ENCODE assay signal across 1 cellular context in the genomic region with DNA sequence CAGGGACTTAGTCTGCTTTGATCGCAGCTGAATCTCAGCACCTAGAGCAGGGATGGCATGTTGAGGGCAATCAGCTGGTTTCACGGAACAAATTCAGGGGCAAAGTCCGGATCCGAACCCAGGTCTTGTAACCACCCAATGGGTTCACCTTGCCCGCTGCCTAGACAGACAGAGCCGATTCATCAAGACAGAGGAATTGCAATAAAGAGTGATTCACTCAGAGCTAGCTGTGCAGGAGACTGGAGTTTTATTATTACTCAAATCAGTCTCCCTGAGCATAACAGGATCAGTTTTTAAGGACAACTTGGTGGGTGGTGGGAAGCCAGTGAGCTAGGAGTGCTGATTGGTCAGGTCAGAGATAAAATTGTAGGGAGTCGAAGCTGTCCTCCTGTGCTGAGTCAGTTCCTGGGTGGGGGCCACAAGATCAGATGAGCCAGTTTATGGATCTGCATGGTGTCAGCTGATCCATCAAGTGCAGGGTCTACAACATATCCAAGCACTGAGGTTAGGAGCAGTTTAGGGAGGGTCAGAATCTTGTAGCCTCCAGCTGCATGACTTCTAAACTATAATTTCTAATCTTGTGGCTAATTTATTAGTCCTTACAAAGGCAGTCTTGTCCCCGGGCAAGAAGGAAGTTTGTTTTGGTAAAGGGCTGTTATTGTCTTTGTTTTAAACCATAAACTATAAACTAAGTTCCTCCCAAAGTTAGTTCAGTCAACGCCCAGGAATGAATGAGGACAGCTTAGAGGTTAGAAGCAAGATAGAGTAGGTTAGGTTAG.
TF ChIP-seq lines count a peak whose summit lies in the region.

No MANE protein-coding gene starts in this region.

TF ChIP-seq in K562, 482 proteins besides CTCF, POLR2A, EP300 and RAD21 (continued from another document and continues in another):
- TF ChIP-seq, protein P1, sequence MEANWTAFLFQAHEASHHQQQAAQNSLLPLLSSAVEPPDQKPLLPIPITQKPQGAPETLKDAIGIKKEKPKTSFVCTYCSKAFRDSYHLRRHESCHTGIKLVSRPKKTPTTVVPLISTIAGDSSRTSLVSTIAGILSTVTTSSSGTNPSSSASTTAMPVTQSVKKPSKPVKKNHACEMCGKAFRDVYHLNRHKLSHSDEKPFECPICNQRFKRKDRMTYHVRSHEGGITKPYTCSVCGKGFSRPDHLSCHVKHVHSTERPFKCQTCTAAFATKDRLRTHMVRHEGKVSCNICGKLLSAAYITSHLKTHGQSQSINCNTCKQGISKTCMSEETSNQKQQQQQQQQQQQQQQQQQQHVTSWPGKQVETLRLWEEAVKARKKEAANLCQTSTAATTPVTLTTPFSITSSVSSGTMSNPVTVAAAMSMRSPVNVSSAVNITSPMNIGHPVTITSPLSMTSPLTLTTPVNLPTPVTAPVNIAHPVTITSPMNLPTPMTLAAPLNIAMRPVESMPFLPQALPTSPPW (CRISPR knock-in tag; IDR thresholded peaks at IDR 0.05): peak; percentile 62; the same call in 1 of the 2 replicates
- no peak for TF ChIP-seq ZNF778 (CRISPR knock-in tag; IDR thresholded peaks at IDR 0.05)
- no peak for TF ChIP-seq TCF7L2 (IDR thresholded peaks at IDR 0.05; ENCODE audit: low read depth, low read length)
- TF ChIP-seq SIX5 (IDR thresholded peaks at IDR 0.05; ENCODE audit: borderline replicate concordance in 1 of 2, insufficient read depth in 1 of 2, low read depth in 1 of 2, low read length in 2 of 2): no peak
- no peak for TF ChIP-seq POU5F1 (IDR thresholded peaks at IDR 0.05; ENCODE audit: borderline replicate concordance, low read depth, low read length, partially characterized antibody)
- no peak for TF ChIP-seq POLR3G (IDR thresholded peaks at IDR 0.05; ENCODE audit: extremely low read depth, insufficient read length, insufficient replicate concordance)
- TF ChIP-seq, protein P2, sequence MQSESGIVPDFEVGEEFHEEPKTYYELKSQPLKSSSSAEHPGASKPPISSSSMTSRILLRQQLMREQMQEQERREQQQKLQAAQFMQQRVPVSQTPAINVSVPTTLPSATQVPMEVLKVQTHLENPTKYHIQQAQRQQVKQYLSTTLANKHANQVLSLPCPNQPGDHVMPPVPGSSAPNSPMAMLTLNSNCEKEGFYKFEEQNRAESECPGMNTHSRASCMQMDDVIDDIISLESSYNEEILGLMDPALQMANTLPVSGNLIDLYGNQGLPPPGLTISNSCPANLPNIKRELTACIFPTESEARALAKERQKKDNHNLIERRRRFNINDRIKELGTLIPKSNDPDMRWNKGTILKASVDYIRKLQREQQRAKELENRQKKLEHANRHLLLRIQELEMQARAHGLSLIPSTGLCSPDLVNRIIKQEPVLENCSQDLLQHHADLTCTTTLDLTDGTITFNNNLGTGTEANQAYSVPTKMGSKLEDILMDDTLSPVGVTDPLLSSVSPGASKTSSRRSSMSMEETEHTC (IDR thresholded peaks at IDR 0.05): no peak
- TF ChIP-seq, protein P3, sequence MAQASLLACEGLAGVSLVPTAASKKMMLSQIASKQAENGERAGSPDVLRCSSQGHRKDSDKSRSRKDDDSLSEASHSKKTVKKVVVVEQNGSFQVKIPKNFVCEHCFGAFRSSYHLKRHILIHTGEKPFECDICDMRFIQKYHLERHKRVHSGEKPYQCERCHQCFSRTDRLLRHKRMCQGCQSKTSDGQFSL (CRISPR knock-in tag; IDR thresholded peaks at IDR 0.05): no peak
- TF ChIP-seq, protein P3 (tag; IDR thresholded peaks at IDR 0.05): no peak
- TF ChIP-seq PHTF2 (CRISPR knock-in tag; IDR thresholded peaks at IDR 0.05): no peak
- TF ChIP-seq ZNF133 (CRISPR knock-in tag; IDR thresholded peaks at IDR 0.05): no peak
- no peak for TF ChIP-seq NFE2L1 (tag; IDR thresholded peaks at IDR 0.05; ENCODE audit: borderline replicate concordance, low read depth)
- no peak for TF ChIP-seq STAT5B (CRISPR knock-in tag; IDR thresholded peaks at IDR 0.05)
- TF ChIP-seq, protein P4, sequence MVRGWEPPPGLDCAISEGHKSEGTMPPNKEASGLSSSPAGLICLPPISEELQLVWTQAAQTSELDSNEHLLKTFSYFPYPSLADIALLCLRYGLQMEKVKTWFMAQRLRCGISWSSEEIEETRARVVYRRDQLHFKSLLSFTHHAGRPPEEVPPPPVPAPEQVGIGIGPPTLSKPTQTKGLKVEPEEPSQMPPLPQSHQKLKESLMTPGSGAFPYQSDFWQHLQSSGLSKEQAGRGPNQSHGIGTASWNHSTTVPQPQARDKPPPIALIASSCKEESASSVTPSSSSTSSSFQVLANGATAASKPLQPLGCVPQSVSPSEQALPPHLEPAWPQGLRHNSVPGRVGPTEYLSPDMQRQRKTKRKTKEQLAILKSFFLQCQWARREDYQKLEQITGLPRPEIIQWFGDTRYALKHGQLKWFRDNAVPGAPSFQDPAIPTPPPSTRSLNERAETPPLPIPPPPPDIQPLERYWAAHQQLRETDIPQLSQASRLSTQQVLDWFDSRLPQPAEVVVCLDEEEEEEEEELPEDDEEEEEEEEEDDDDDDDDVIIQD (CRISPR knock-in tag; IDR thresholded peaks at IDR 0.05): no peak
- TF ChIP-seq SUPT5H (IDR thresholded peaks at IDR 0.05): no peak
- no peak for TF ChIP-seq ZNF3 (CRISPR knock-in tag; IDR thresholded peaks at IDR 0.05)
- no peak for TF ChIP-seq RBM25 (IDR thresholded peaks at IDR 0.05; ENCODE audit: low read depth, low read length, severe bottlenecking)
- TF ChIP-seq MBD2 (IDR thresholded peaks at IDR 0.05; ENCODE audit: borderline replicate concordance, low read depth): no peak; the same call in 1 of the 2 replicates
- no peak for TF ChIP-seq HIVEP1 (CRISPR knock-in tag; IDR thresholded peaks at IDR 0.05)
- TF ChIP-seq ZFP30 (CRISPR knock-in tag; IDR thresholded peaks at IDR 0.05; ENCODE audit: borderline replicate concordance): no peak
- TF ChIP-seq CHCHD3 (CRISPR knock-in tag; IDR thresholded peaks at IDR 0.05): no peak
- TF ChIP-seq ILK (tag; IDR thresholded peaks at IDR 0.05; ENCODE audit: borderline replicate concordance, low read depth): no peak
- no peak for TF ChIP-seq HLTF (IDR thresholded peaks at IDR 0.05)
- TF ChIP-seq JUNB (CRISPR knock-in tag; conservative IDR thresholded peaks at IDR 0.05): no peak
- TF ChIP-seq SIN3A (IDR thresholded peaks at IDR 0.05; ENCODE audit: borderline replicate concordance in 2 of 2, control insufficient read depth in 1 of 2, low read depth in 2 of 2, low read length in 2 of 2): no peak
- TF ChIP-seq ZNF124 (CRISPR knock-in tag; IDR thresholded peaks at IDR 0.05): no peak
- TF ChIP-seq, protein P5, sequence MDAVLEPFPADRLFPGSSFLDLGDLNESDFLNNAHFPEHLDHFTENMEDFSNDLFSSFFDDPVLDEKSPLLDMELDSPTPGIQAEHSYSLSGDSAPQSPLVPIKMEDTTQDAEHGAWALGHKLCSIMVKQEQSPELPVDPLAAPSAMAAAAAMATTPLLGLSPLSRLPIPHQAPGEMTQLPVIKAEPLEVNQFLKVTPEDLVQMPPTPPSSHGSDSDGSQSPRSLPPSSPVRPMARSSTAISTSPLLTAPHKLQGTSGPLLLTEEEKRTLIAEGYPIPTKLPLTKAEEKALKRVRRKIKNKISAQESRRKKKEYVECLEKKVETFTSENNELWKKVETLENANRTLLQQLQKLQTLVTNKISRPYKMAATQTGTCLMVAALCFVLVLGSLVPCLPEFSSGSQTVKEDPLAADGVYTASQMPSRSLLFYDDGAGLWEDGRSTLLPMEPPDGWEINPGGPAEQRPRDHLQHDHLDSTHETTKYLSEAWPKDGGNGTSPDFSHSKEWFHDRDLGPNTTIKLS (IDR thresholded peaks at IDR 0.05; ENCODE audit: borderline replicate concordance, low read depth): no peak
- TF ChIP-seq SAP30 (IDR thresholded peaks at IDR 0.05; ENCODE audit: borderline replicate concordance, insufficient read depth, low read depth, low read length, poor library complexity, severe bottlenecking): no peak
- TF ChIP-seq, protein P6, sequence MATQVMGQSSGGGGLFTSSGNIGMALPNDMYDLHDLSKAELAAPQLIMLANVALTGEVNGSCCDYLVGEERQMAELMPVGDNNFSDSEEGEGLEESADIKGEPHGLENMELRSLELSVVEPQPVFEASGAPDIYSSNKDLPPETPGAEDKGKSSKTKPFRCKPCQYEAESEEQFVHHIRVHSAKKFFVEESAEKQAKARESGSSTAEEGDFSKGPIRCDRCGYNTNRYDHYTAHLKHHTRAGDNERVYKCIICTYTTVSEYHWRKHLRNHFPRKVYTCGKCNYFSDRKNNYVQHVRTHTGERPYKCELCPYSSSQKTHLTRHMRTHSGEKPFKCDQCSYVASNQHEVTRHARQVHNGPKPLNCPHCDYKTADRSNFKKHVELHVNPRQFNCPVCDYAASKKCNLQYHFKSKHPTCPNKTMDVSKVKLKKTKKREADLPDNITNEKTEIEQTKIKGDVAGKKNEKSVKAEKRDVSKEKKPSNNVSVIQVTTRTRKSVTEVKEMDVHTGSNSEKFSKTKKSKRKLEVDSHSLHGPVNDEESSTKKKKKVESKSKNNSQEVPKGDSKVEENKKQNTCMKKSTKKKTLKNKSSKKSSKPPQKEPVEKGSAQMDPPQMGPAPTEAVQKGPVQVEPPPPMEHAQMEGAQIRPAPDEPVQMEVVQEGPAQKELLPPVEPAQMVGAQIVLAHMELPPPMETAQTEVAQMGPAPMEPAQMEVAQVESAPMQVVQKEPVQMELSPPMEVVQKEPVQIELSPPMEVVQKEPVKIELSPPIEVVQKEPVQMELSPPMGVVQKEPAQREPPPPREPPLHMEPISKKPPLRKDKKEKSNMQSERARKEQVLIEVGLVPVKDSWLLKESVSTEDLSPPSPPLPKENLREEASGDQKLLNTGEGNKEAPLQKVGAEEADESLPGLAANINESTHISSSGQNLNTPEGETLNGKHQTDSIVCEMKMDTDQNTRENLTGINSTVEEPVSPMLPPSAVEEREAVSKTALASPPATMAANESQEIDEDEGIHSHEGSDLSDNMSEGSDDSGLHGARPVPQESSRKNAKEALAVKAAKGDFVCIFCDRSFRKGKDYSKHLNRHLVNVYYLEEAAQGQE (CRISPR knock-in tag; IDR thresholded peaks at IDR 0.05; ENCODE audit: low read depth): no peak
- peak; percentile 40 for TF ChIP-seq CBFA2T3 (IDR thresholded peaks at IDR 0.05)
- no peak for TF ChIP-seq KDM4B (IDR thresholded peaks at IDR 0.05; ENCODE audit: borderline replicate concordance in 2 of 2, low read depth in 1 of 2)
- TF ChIP-seq, protein P7, sequence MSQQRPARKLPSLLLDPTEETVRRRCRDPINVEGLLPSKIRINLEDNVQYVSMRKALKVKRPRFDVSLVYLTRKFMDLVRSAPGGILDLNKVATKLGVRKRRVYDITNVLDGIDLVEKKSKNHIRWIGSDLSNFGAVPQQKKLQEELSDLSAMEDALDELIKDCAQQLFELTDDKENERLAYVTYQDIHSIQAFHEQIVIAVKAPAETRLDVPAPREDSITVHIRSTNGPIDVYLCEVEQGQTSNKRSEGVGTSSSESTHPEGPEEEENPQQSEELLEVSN (IDR thresholded peaks at IDR 0.05; ENCODE audit: borderline replicate concordance in 1 of 2, extremely low read depth in 1 of 2, insufficient read depth in 1 of 2, insufficient read length in 1 of 2, low read depth in 1 of 2, low read length in 1 of 2, poor library complexity in 1 of 2, severe bottlenecking in 1 of 2): no peak
- TF ChIP-seq ZNF584 (CRISPR knock-in tag; IDR thresholded peaks at IDR 0.05; ENCODE audit: low read depth): no peak; the same call in 1 of the 2 replicates
- no peak for TF ChIP-seq CBX1 (IDR thresholded peaks at IDR 0.05; ENCODE audit: low read depth)
- TF ChIP-seq MEIS2 (IDR thresholded peaks at IDR 0.05; ENCODE audit: partially characterized antibody): peak; percentile 58
- TF ChIP-seq MCM3 (IDR thresholded peaks at IDR 0.05): no peak
- TF ChIP-seq SLC30A9 (CRISPR knock-in tag; IDR thresholded peaks at IDR 0.05): no peak
- TF ChIP-seq FUS (optimal IDR thresholded peaks at IDR 0.05; ENCODE audit: low read depth, low read length): no peak
- TF ChIP-seq, protein P8, sequence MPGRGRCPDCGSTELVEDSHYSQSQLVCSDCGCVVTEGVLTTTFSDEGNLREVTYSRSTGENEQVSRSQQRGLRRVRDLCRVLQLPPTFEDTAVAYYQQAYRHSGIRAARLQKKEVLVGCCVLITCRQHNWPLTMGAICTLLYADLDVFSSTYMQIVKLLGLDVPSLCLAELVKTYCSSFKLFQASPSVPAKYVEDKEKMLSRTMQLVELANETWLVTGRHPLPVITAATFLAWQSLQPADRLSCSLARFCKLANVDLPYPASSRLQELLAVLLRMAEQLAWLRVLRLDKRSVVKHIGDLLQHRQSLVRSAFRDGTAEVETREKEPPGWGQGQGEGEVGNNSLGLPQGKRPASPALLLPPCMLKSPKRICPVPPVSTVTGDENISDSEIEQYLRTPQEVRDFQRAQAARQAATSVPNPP (IDR thresholded peaks at IDR 0.05; ENCODE audit: borderline replicate concordance, insufficient read depth, insufficient read length): no peak
- no peak for TF ChIP-seq GABPA (tag; conservative IDR thresholded peaks at IDR 0.05; ENCODE audit: low read depth)
- TF ChIP-seq BRF1 (IDR thresholded peaks at IDR 0.05; ENCODE audit: borderline replicate concordance, extremely low read depth, insufficient read length): no peak
- TF ChIP-seq, protein P9, sequence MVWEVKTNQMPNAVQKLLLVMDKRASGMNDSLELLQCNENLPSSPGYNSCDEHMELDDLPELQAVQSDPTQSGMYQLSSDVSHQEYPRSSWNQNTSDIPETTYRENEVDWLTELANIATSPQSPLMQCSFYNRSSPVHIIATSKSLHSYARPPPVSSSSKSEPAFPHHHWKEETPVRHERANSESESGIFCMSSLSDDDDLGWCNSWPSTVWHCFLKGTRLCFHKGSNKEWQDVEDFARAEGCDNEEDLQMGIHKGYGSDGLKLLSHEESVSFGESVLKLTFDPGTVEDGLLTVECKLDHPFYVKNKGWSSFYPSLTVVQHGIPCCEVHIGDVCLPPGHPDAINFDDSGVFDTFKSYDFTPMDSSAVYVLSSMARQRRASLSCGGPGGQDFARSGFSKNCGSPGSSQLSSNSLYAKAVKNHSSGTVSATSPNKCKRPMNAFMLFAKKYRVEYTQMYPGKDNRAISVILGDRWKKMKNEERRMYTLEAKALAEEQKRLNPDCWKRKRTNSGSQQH (CRISPR knock-in tag; IDR thresholded peaks at IDR 0.05): no peak
- TF ChIP-seq, protein P10, sequence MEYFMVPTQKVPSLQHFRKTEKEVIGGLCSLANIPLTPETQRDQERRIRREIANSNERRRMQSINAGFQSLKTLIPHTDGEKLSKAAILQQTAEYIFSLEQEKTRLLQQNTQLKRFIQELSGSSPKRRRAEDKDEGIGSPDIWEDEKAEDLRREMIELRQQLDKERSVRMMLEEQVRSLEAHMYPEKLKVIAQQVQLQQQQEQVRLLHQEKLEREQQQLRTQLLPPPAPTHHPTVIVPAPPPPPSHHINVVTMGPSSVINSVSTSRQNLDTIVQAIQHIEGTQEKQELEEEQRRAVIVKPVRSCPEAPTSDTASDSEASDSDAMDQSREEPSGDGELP (CRISPR knock-in tag; IDR thresholded peaks at IDR 0.05; ENCODE audit: borderline replicate concordance): peak; percentile 87
- TF ChIP-seq NEUROD1 (IDR thresholded peaks at IDR 0.05; ENCODE audit: borderline replicate concordance, low read depth, low read length, partially characterized antibody): no peak
- no peak for TF ChIP-seq BDP1 (IDR thresholded peaks at IDR 0.05; ENCODE audit: insufficient read depth, insufficient read length)
- no peak for TF ChIP-seq DIDO1 (tag; IDR thresholded peaks at IDR 0.05; ENCODE audit: low read depth)
